ENCODE assay signal across 8 cellular contexts in the genomic region with DNA sequence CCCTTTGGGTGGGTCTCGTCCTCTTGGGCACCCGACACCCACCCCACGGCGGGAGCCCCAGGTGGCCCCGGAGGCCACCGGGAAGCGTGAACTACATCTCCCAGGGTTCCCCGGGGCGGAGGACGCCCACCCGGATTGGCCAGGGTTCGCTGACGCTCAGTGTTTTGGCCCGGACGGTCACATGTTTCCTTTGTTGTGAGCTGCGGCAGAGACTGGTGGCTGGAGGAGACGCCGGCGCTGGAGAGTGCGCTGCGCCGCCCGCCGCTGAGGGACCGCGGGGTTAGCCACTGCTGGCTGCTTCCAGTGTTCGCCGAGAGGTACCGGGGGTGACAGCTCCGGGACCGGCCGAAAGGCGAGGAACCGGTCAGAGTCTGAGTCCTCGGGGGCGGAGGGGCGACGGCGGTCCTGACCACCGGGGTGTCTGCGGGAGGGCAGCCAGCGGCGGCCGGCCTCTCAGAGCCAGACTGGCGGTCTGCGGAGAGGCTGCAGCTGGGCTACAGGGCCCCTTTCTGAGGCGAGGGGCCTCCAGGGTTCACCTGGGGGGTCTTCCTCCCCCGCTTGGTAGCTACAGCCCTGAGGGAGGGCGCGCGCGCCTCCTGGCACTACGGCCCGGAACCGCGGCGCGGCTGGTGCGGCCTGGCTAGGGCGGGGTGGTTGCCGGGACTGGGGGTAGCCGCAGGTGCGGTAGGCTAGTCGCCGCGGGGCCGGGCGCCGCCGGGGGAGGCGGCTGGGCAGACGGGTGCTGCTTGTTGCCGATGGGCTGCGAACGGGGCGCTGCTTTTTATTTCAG. TPM values are rescaled to one million over a fixed set of nuclear protein-coding genes. Genes with fewer than 3 reads are reported as not detected.
DNase-seq lines count a peak whose midpoint lies in the region; ATAC-seq lines count a peak whose summit lies in the region.

A gene with protein sequence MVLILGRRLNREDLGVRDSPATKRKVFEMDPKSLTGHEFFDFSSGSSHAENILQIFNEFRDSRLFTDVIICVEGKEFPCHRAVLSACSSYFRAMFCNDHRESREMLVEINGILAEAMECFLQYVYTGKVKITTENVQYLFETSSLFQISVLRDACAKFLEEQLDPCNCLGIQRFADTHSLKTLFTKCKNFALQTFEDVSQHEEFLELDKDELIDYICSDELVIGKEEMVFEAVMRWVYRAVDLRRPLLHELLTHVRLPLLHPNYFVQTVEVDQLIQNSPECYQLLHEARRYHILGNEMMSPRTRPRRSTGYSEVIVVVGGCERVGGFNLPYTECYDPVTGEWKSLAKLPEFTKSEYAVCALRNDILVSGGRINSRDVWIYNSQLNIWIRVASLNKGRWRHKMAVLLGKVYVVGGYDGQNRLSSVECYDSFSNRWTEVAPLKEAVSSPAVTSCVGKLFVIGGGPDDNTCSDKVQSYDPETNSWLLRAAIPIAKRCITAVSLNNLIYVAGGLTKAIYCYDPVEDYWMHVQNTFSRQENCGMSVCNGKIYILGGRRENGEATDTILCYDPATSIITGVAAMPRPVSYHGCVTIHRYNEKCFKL (plus strand): TSS at position 193 of the 790 bp plus-strand sequence. CDS start 14,734 bp downstream, outside the sequence.

- peak within 1 kb of the TSS; percentile 98 to 100 (median 99) for H3K27ac Mint-ChIP-seq in IgD-negative memory B cell

- H3K4me1 Mint-ChIP-seq in IgD-negative memory B cell, result peaks cover 17 to 28% (median 23%) of the 10 kb centered on the region in 3 donors

- no peaks in the 10 kb centered on the region for H3K27me3 Mint-ChIP-seq in IgD-negative memory B cell

- H3K36me3 Mint-ChIP-seq in IgD-negative memory B cell, result peaks cover 5% of the 10 kb centered on the region

- H3K9me3 Mint-ChIP-seq in IgD-negative memory B cell, result no peaks in the 10 kb centered on the region

- DNase-seq in DMS 273 treated with DMSO at 0.1 percent for 48 hours (lab: John Stamatoyannopoulos, UW), result peak; percentile 91
- peak; percentile 90 for DNase-seq in OCI-M1 (lab: John Stamatoyannopoulos, UW)
- DNase-seq in activated T-cell treated with anti-CD3 and anti-CD28 coated beads for 48 hours (ENCODE audit: low read depth), result peak; percentile 86
- peak; percentile 61 for DNase-seq in epithelial cell of prostate (ENCODE audit: low read depth, low spot score)
- DNase-seq in mucosa of gallbladder (ENCODE audit: low spot score), result peak; percentile 95
- peak; percentile 75 to 82 for DNase-seq in stimulated activated CD8-positive, alpha-beta memory T cell treated with anti-CD3 and anti-CD28 coated beads, Interleukin-4, amount 100 ng/mL, for 4 hours (ENCODE audit: low read depth in 2 of 2, low spot score in 1 of 2)

- H3K4me3 Mint-ChIP-seq in IgD-negative memory B cell, result peak within 1 kb of the TSS; percentile 94 to 99 (median 99)

- ATAC-seq in GM21529 (IDR thresholded peaks at IDR 0.05; ENCODE audit: unreplicated experiment), result peak; percentile 85

- H3K27ac ChIP-seq in epithelial cell of prostate, result peak within 1 kb of the TSS; percentile 71

RNA-seq across cellular contexts. Expression of the gene that starts here (rescaled TPM):
- 41.3 TPM for polyA plus RNA-seq in IgD-negative memory B cell
- total RNA-seq in mucosa of gallbladder, result 106 TPM

Comparison
In these comparisons a context has a peak if more than half of its experiments do, and no peak if none do; other contexts are left out.
1. Peak in every context shown above with its lines: DNase-seq, ATAC-seq and H3K27ac ChIP-seq.